In the genomic region with DNA sequence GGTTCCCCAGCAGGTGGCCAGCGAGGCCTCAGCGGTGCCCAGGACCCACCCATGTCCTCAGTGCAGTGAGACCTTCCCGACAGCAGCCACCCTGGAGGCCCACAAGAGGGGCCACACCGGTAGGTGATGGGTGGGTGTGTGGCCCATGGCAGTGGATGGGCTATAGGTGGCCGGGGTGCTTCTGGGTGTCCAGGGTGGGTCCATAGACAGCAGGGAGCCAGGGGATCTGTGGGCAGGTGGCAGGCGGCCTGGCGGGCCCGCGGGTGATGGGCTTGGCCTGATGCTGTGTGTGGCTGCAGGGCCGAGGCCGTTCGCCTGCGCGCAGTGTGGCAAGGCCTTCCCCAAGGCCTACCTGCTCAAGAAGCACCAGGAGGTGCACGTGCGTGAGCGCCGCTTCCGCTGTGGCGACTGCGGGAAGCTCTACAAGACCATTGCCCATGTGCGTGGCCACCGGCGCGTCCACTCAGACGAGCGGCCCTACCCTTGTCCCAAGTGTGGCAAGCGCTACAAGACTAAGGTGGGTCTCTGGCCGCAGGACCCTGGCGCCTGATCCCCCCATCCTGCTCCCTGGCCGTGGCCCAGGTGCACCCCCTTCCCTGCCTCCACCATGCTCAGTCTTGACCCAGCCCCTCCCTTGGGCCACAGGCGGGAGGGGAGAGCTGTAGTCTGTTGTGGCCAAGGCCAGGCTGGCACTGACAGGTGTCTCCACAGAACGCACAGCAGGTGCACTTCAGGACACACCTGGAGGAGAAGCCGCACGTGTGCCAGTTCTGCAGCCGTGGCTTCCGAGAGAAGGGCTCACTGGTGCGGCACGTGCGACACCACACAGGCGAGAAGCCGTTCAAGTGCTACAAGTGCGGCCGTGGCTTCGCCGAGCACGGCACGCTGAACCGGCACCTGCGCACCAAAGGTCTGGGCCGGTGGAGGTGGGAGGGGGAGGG, we compare ENCODE assay signal across 1 cellular context.
TF ChIP-seq lines count a peak whose summit lies in the region.

No MANE protein-coding gene starts in this region.

TF ChIP-seq in HepG2, 621 proteins besides CTCF, POLR2A, EP300 and RAD21:
- no peak for TF ChIP-seq RBFOX2 (IDR thresholded peaks at IDR 0.05; ENCODE audit: low read depth, low read length)
- no peak for TF ChIP-seq ZNF101 (CRISPR knock-in tag; IDR thresholded peaks at IDR 0.05; ENCODE audit: borderline replicate concordance, low read depth)
- TF ChIP-seq MAFF (IDR thresholded peaks at IDR 0.05; ENCODE audit: low read depth, low read length): no peak
- TF ChIP-seq RBM22 (optimal IDR thresholded peaks at IDR 0.05; ENCODE audit: low read length): peak; percentile 15
- TF ChIP-seq SIN3B (IDR thresholded peaks at IDR 0.05; ENCODE audit: low read length): no peak
- 0 out of 2 replicates have a peak, but pooled peaks have one; percentile 41 for TF ChIP-seq HNRNPL (IDR thresholded peaks at IDR 0.05; ENCODE audit: low read depth, low read length)
- TF ChIP-seq GLI4 (CRISPR knock-in tag; IDR thresholded peaks at IDR 0.05; ENCODE audit: borderline replicate concordance): no peak
- TF ChIP-seq AGO2 (optimal IDR thresholded peaks at IDR 0.05; ENCODE audit: low read depth, low read length): peak; percentile 53
- TF ChIP-seq, protein P1, sequence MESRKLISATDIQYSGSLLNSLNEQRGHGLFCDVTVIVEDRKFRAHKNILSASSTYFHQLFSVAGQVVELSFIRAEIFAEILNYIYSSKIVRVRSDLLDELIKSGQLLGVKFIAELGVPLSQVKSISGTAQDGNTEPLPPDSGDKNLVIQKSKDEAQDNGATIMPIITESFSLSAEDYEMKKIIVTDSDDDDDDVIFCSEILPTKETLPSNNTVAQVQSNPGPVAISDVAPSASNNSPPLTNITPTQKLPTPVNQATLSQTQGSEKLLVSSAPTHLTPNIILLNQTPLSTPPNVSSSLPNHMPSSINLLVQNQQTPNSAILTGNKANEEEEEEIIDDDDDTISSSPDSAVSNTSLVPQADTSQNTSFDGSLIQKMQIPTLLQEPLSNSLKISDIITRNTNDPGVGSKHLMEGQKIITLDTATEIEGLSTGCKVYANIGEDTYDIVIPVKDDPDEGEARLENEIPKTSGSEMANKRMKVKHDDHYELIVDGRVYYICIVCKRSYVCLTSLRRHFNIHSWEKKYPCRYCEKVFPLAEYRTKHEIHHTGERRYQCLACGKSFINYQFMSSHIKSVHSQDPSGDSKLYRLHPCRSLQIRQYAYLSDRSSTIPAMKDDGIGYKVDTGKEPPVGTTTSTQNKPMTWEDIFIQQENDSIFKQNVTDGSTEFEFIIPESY (CRISPR knock-in tag; IDR thresholded peaks at IDR 0.05): 0 out of 2 replicates have a peak, but pooled peaks have one; percentile 23
